In the genomic region with DNA sequence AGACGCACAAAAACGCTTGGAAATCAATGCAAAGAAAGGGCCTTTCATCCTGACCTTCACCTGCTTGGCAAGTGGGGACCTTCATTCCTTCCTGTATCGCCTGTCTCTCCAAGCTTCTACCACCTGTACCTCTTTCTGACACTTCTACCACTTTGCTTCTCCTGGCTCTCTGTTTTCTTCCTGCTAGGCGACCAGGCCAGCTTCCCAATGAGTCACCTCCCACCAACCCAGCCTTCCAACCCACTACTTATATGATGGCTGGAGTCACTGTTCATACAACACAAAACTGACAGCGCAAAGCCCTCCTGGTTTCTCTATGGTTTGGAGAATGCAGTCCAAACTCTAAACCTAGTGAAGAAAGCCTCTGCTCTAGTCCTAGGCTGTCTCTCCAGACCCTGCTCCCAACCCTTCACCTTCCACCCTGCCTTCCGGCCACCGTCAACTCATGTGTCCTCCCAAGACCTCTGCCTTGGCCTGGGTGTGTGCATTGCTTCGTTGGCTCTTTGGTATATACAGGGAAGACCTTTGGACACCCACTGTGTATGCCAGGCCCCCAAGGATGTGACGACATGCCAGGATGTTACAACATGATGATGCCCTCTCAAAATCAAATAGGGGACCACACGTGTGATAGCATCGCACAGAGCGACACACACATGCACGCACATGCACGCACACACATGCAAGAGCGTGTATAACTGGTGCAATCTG, we compare ENCODE assay signal across 15 cellular contexts.
"Had no signal": no experiment of that assay in that cellular context is flagged by ENCODE, and none has a peak within 500 bp of the region (broad histone marks: within the 10 kb centered on the region; RNA-seq: fewer than 3 reads in every experiment).

No MANE protein-coding gene starts in this region.

- H3K9me3 ChIP-seq: ascending aorta, esophagus squamous epithelium, neutrophil, prostate gland, upper lobe of left lung had no signal

- H3K4me3 ChIP-seq: ascending aorta, esophagus squamous epithelium, prostate gland, upper lobe of left lung had no signal

- H3K27ac ChIP-seq: ascending aorta, esophagus squamous epithelium, prostate gland, upper lobe of left lung had no signal

- H3K36me3 ChIP-seq: ascending aorta, neutrophil, prostate gland had no signal

- ATAC-seq: left cardiac atrium, sciatic nerve had no signal

- H3K27me3 ChIP-seq: ascending aorta, neutrophil, upper lobe of left lung had no signal

- H3K4me1 ChIP-seq: ascending aorta, esophagus squamous epithelium, prostate gland, upper lobe of left lung had no signal

- DNase-seq: activated CD4-positive, alpha-beta memory T cell treated with anti-CD3 and anti-CD28 coated beads for 36 hours; activated naive CD8-positive, alpha-beta T cell treated with anti-CD3 and anti-CD28 coated beads, Interleukin-2, amount 10 ng/mL, durations not matched to agents 7 days and 5 days; esophagus squamous epithelium; foreskin fibroblast; immature natural killer cell; left cardiac atrium; naive B cell; stimulated activated CD4-positive, alpha-beta T cell treated with anti-CD3 and anti-CD28 coated beads, Interleukin-12 subunit alpha, Interleukin-12 subunit beta, amount 100 ng/mL, for 4 hours; stimulated activated naive CD4-positive, alpha-beta T cell treated with Interleukin-2 at 50 U/mL for 16 hours; T1000; upper lobe of left lung had no signal
